ENCODE assay signal across 21 cellular contexts in genomic region chr9:89853931-89854330, GRCh38.
DNase-seq lines count a peak whose midpoint lies in the region; ATAC-seq and TF ChIP-seq lines count a peak whose summit lies in the region.
"Had no signal": no experiment of that assay in that cellular context is flagged by ENCODE, and none has a peak within 500 bp of the region (broad histone marks: within the 10 kb centered on the region; RNA-seq: fewer than 3 reads in every experiment).

No MANE protein-coding gene starts in this region.

- no peak overlapping the region for H3K4me2 ChIP-seq in H9 (ENCODE audit: insufficient read depth, insufficient read length, low read length)
- H3K4me2 ChIP-seq: PC-9 had no signal

- no peak overlapping the region for H3K56ac ChIP-seq in H9 (ENCODE audit: insufficient read length, low read depth, low read length)

- no peaks in the 10 kb centered on the region for H3K9me3 ChIP-seq in H9 (ENCODE audit: control insufficient read depth, low read depth, low read length)
- H3K9me3 ChIP-seq: SJSA1 had no signal

- H3K36me3 Mint-ChIP-seq in H9 (ENCODE audit: insufficient read depth in 1 of 3, low read depth in 3 of 3) (peaks cover 0 to 4% (median 2%) of the 10 kb centered on the region in 3 experiments; a peak in 1 of 7 replicates), osteocyte (ENCODE audit: unreplicated experiment) (no peaks in the 10 kb centered on the region)

- no peak overlapping the region for H2BK120ac ChIP-seq in H9 (ENCODE audit: low read depth, low read length, poor library complexity, severe bottlenecking)

- H4K8ac ChIP-seq in H9 (replicated peaks; ENCODE audit: insufficient read length, low read depth, low read length), result no peak overlapping the region

- ATAC-seq in GM21529 (IDR thresholded peaks at IDR 0.05; ENCODE audit: unreplicated experiment), result no peak

- no peak overlapping the region for H3K27ac Mint-ChIP-seq in H9
- H3K27ac Mint-ChIP-seq in osteocyte (ENCODE audit: unreplicated experiment), result no peak overlapping the region

- WGBS in H9 (ENCODE audit: extremely low coverage, insufficient read length, low lambda C conversion rate), result no CpG with 5 or more reads among the region's 3 CpGs

- no peak overlapping the region for H2BK12ac ChIP-seq in H9 (ENCODE audit: insufficient read length, low read depth, low read length)

- H3K79me1 ChIP-seq in H9 (ENCODE audit: insufficient read depth, low read depth, low read length, poor library complexity, severe bottlenecking), result no peaks in the 10 kb centered on the region

- peak; percentile 42 for DNase-seq in activated CD8-positive, alpha-beta memory T cell treated with anti-CD3 and anti-CD28 coated beads for 24 hours
- no peak for DNase-seq in activated CD8-positive, alpha-beta memory T cell treated with anti-CD3 and anti-CD28 coated beads, Interleukin-2, amount 50 U/mL, for 48 hours
- peak; percentile 20 for DNase-seq in H9
- peak; percentile 29 for DNase-seq in ecto neural progenitor cell (ENCODE audit: low spot score)
- peak; percentile 69 for DNase-seq in osteocyte (ENCODE audit: extremely low spot score, unreplicated experiment)
- DNase-seq in kidney glomerular epithelial cell (lab: John Stamatoyannopoulos, UW), result no peak
- no peak for DNase-seq in NCI-H774 (lab: John Stamatoyannopoulos, UW)
- DNase-seq: Calu3, DMS79 treated with DMSO at 0.1 percent for 48 hours, GF-D8, Karpas-422, NCI-H1092 treated with DMSO at 0.1 percent for 48 hours, NCI-H1436, NCI-H187, NCI-H2171 treated with DMSO at 0.1 percent for 48 hours, NCI-H524, NCI-H748 treated with DMSO at 0.1 percent for 48 hours, PC-9, Right ventricle myocardium superior had no signal

- no peak overlapping the region for H2AK5ac ChIP-seq in H9 (ENCODE audit: insufficient read length, low read length)

- H3T11ph ChIP-seq in H9 (ENCODE audit: low read length), result no peak overlapping the region

- H3K18ac ChIP-seq in H9 (ENCODE audit: insufficient read length, low read depth, low read length), result no peak overlapping the region

- no peaks in the 10 kb centered on the region for H4K20me1 ChIP-seq in H9 (ENCODE audit: control insufficient read depth, insufficient read depth, insufficient read length)

- no peak overlapping the region for H2BK5ac ChIP-seq in H9 (ENCODE audit: insufficient read length, low read length)

- no peaks in the 10 kb centered on the region for H3K23me2 ChIP-seq in H9 (ENCODE audit: insufficient read length, low read depth, low read length, poor library complexity, severe bottlenecking)

- H3K4ac ChIP-seq in H9 (ENCODE audit: low read depth, low read length), result no peak overlapping the region

- no peak overlapping the region for H2BK20ac ChIP-seq in H9 (ENCODE audit: low read depth, low read length, poor library complexity, severe bottlenecking)

- no peak overlapping the region for H2AFZ ChIP-seq in H9 (ENCODE audit: low read length)
- H2AFZ ChIP-seq: PC-9 had no signal

- TF ChIP-seq CTCF in H9 (conservative IDR thresholded peaks at IDR 0.05) (no peak), osteocyte (IDR thresholded peaks at IDR 0.05) (no peak)

- peaks cover 3 to 8% of the 10 kb centered on the region in 2 experiments for H3K9me3 Mint-ChIP-seq in H9
- peaks cover 26% of the 10 kb centered on the region for H3K9me3 Mint-ChIP-seq in osteocyte (ENCODE audit: unreplicated experiment)

- no peak overlapping the region for H3K14ac ChIP-seq in H9 (ENCODE audit: insufficient read depth, low read length)

- no peak overlapping the region for H3K27ac ChIP-seq in H9 (ENCODE audit: insufficient read length, low read depth, low read length)
- H3K27ac ChIP-seq: PC-9, SJSA1 had no signal

- H3K27me3 ChIP-seq in H9 (ENCODE audit: insufficient read depth, low read length), result no peaks in the 10 kb centered on the region
- H3K27me3 ChIP-seq: SJSA1 had no signal

- no peak overlapping the region for H4K5ac ChIP-seq in H9 (ENCODE audit: insufficient read length, low read depth, low read length)

- H3K79me2 ChIP-seq in H9 (ENCODE audit: insufficient read depth, low read length), result no peaks in the 10 kb centered on the region

- H4K91ac ChIP-seq in H9 (ENCODE audit: insufficient read length, low read depth, low read length), result no peak overlapping the region

- H3K27me3 Mint-ChIP-seq in H9 (ENCODE audit: low read depth) (0 out of 2 replicates have a peak, but pooled peaks cover 2% of the 10 kb centered on the region), osteocyte (ENCODE audit: unreplicated experiment) (peaks cover 17% of the 10 kb centered on the region)

- H3K4me3 Mint-ChIP-seq in H9 (no peak overlapping the region), osteocyte (ENCODE audit: unreplicated experiment) (no peak overlapping the region)

- H3K23ac ChIP-seq in H9 (ENCODE audit: insufficient read length, low read depth, low read length), result no peak overlapping the region

- no peak overlapping the region for H2BK15ac ChIP-seq in H9 (ENCODE audit: low read depth, low read length)

- H3K4me1 Mint-ChIP-seq in H9 (peaks cover 12 to 20% of the 10 kb centered on the region in 2 experiments), osteocyte (ENCODE audit: unreplicated experiment) (no peaks in the 10 kb centered on the region)

- H3K4me1 ChIP-seq in H9 (ENCODE audit: insufficient read depth, low read length), result no peaks in the 10 kb centered on the region; the same call in 1 of the 2 replicates
- H3K4me1 ChIP-seq: SJSA1 had no signal

- H3K9ac ChIP-seq in H9 (ENCODE audit: extremely low read depth, insufficient read length, low read length), result no peak overlapping the region

Comparison
In these comparisons a context has a peak if more than half of its experiments do, and no peak if none do; other contexts are left out.
1. DNase-seq: peak in activated CD8-positive, alpha-beta memory T cell treated with anti-CD3 and anti-CD28 coated beads for 24 hours (single experiment), H9 (single experiment), ecto neural progenitor cell (single experiment) and osteocyte (single experiment); none in activated CD8-positive, alpha-beta memory T cell treated with anti-CD3 and anti-CD28 coated beads, Interleukin-2, amount 50 U/mL, for 48 hours (single experiment), kidney glomerular epithelial cell (single experiment) and NCI-H774 (single experiment).